ENCODE assay signal across 8 cellular contexts in the genomic region with DNA sequence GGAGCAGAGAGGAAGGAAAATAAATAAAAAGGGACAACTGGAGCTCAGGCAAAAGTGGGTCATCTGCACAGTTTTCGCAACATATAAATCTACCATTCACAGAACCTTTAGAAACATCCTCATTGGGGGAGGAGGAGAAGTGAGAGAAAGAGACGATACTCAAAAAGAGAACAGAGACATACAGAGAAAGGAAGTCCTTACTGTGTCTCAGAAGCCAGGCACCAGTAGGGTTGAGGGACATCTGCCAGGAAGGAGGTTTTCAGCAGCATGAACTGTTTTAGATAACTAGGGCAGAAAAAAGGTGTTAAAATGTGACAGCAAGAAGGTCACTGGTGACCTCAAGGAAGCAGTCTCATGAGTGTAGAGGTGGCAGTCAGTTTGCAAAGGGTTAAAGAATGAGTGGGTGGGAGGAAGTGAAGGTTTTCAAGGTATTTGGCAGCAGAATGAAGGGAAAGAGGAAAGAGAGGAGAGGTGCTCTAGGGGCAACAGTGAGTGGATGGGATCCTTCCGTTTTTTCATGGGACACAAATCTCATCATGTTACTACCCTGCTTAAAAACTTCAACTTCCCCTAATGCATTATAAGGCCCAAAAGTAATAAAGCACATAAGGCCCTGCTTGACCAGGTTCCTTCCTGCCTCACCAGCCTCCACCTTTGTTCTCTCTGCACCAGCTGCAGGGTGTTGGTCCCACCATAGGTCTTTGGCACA. TPM values are rescaled to one million over a fixed set of nuclear protein-coding genes. Genes with fewer than 3 reads are reported as not detected.
DNase-seq lines count a peak whose midpoint lies in the region; ATAC-seq and TF ChIP-seq lines count a peak whose summit lies in the region.

No MANE protein-coding gene starts in this region.

- H3K4me1 Mint-ChIP-seq in nephron progenitor cell = peaks cover 9% of the 10 kb centered on the region

- DNase-seq in colonic mucosa = no peak
- DNase-seq in thyroid gland = no peak
- DNase-seq in WERI-Rb-1 = no peak
- no peak for DNase-seq in posterior vena cava (ENCODE audit: low spot score)
- no peak for DNase-seq in nephron progenitor cell

- H3K4me3 ChIP-seq in colonic mucosa (no peak overlapping the region), thyroid gland (replicated peaks in 1 of 3) (no peak overlapping the region), WERI-Rb-1 (ENCODE audit: low read depth, low read length) (no peak overlapping the region)

- H3K4me3 Mint-ChIP-seq in nephron progenitor cell = no peak overlapping the region

- no peaks in the 10 kb centered on the region for H3K27me3 ChIP-seq in colonic mucosa
- no peaks in the 10 kb centered on the region for H3K27me3 ChIP-seq in thyroid gland
- H3K27me3 ChIP-seq in WERI-Rb-1 (ENCODE audit: insufficient read depth, low read depth, severe bottlenecking) = no peaks in the 10 kb centered on the region

- no peaks in the 10 kb centered on the region for H3K9me3 Mint-ChIP-seq in nephron progenitor cell

- intact Hi-C loops in colonic mucosa (cut with DNase I) (no loop called here), thyroid gland (cut with DNase I) (no loop called here), posterior vena cava (cut with DNase I) (no loop called here)

- H3K27ac Mint-ChIP-seq in nephron progenitor cell = no peak overlapping the region

- H3K36me3 ChIP-seq in colonic mucosa (no peaks in the 10 kb centered on the region), thyroid gland (no peaks in the 10 kb centered on the region), WERI-Rb-1 (no peaks in the 10 kb centered on the region)

- no peak for TF ChIP-seq POLR2A in thyroid gland (IDR thresholded peaks at IDR 0.05)

- peak; percentile 91 for ATAC-seq in GM18498 (IDR thresholded peaks at IDR 0.05; ENCODE audit: unreplicated experiment)
- peak; percentile 92 for ATAC-seq in GM21526 (IDR thresholded peaks at IDR 0.05; ENCODE audit: low FRiP score, unreplicated experiment)
- peak; percentile 82 for ATAC-seq in HG03575 (IDR thresholded peaks at IDR 0.05; ENCODE audit: extremely low read depth, insufficient number of reproducible peaks, low FRiP score, unreplicated experiment)

- TF ChIP-seq CTCF in colonic mucosa (IDR thresholded peaks at IDR 0.05) (no peak), thyroid gland (IDR thresholded peaks at IDR 0.05) (no peak), WERI-Rb-1 (IDR thresholded peaks at IDR 0.05; ENCODE audit: low read depth, low read length) (no peak), nephron progenitor cell (IDR thresholded peaks at IDR 0.05) (no peak)

- H3K9me3 ChIP-seq in colonic mucosa (no peaks in the 10 kb centered on the region), thyroid gland (no peaks in the 10 kb centered on the region), WERI-Rb-1 (ENCODE audit: severe bottlenecking) (no peaks in the 10 kb centered on the region)

- peak overlapping the region; percentile 5 for H3K27ac ChIP-seq in colonic mucosa
- H3K27ac ChIP-seq in thyroid gland = peak overlapping the region in 2 of 3 donors; percentile 0 to 41
- H3K27ac ChIP-seq in WERI-Rb-1 = no peak overlapping the region

- WGBS in thyroid gland, 2 donors = 76% methylated on average over 3 of the region's 3 CpGs

- H3K4me1 ChIP-seq in colonic mucosa (peaks cover 14% of the 10 kb centered on the region), thyroid gland (peaks cover 27 to 30% of the 10 kb centered on the region in 2 donors)

- H3K27me3 Mint-ChIP-seq in nephron progenitor cell (ENCODE audit: low read depth, poor library complexity) = no peaks in the 10 kb centered on the region

- H3K9ac ChIP-seq in colonic mucosa (ENCODE audit: low read depth in 2 of 2, low read length in 2 of 2) = no peak overlapping the region

- H3K36me3 Mint-ChIP-seq in nephron progenitor cell (ENCODE audit: low read depth) = no peaks in the 10 kb centered on the region

RNA-seq across cellular contexts. Expression of a gene that starts 9.5 kb away (rescaled TPM):
- total RNA-seq in colonic mucosa (100 to 1,000 TPM in 1 of 2 donors, 10 to 100 TPM in 1; 73.2 to 101 TPM), thyroid gland (100 to 1,000 TPM; 102 to 165 (median 120) TPM), posterior vena cava (100 to 1,000 TPM; 109 to 127 TPM)
